ENCODE assay signal across 19 cellular contexts in the genomic region with DNA sequence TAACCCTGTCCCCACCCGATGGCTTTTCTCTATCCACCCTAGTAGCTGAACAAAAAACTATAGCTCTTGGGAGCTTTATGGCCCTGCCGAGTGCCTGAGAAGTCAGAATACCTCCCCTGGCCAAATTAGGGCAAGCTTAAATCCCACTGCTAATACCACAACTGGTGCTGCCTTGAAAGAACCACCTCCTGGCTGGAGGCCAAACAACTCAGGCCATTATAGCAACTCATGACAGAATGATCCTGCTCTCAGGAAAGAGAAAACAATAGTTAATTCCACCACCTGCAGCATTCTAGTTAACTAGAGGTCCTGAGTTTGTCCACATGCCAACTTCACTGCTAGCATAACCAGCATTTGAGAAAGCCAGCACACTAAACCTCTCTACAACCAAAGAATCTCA.
A peak's percentile ranks its signal among the peaks of the same experiment; 100 is the strongest.
DNase-seq lines count a peak whose midpoint lies in the region; ATAC-seq and TF ChIP-seq lines count a peak whose summit lies in the region.
"Had no signal": no experiment of that assay in that cellular context is flagged by ENCODE, and none has a peak within 500 bp of the region (broad histone marks: within the 10 kb centered on the region; RNA-seq: fewer than 3 reads in every experiment).

No MANE protein-coding gene starts in this region.

- H3K36me3 Mint-ChIP-seq in activated CD4-positive, alpha-beta T cell treated with anti-CD3 and anti-CD28 coated beads, Interleukin-2, amount 10 ng/mL, durations not matched to agents 24 days and 14 days (ENCODE audit: low read depth) = no peaks in the 10 kb centered on the region
- H3K36me3 Mint-ChIP-seq: CD14-positive monocyte had no signal

- peak overlapping the region; percentile 94 for H3K27ac ChIP-seq in SK-N-MC
- H3K27ac ChIP-seq: SJSA1 had no signal

- no peak for ATAC-seq in HG03175 (IDR thresholded peaks at IDR 0.05; ENCODE audit: unreplicated experiment)
- ATAC-seq in HG02623 (IDR thresholded peaks at IDR 0.05; ENCODE audit: unreplicated experiment) = no peak
- ATAC-seq in mucosa of descending colon = no peak
- no peak for ATAC-seq in HG02885 (IDR thresholded peaks at IDR 0.05; ENCODE audit: poor library complexity, unreplicated experiment)
- ATAC-seq: GM23338, Right ventricle myocardium inferior had no signal

- H3K4me1 ChIP-seq in mucosa of descending colon (ENCODE audit: low read depth) = no peaks in the 10 kb centered on the region
- H3K4me1 ChIP-seq: SJSA1 had no signal

- no peak overlapping the region for H3K4me3 Mint-ChIP-seq in activated CD4-positive, alpha-beta T cell treated with anti-CD3 and anti-CD28 coated beads, Interleukin-2, amount 10 ng/mL, durations not matched to agents 24 days and 14 days
- H3K4me3 Mint-ChIP-seq: B cell, CD14-positive monocyte, GM23338 had no signal

- no peak for TF ChIP-seq CTCF in mucosa of descending colon (IDR thresholded peaks at IDR 0.05)

- H3K27me3 Mint-ChIP-seq in activated CD4-positive, alpha-beta T cell treated with anti-CD3 and anti-CD28 coated beads, Interleukin-2, amount 10 ng/mL, durations not matched to agents 24 days and 14 days = peaks cover 8% of the 10 kb centered on the region

- no peaks in the 10 kb centered on the region for H3K9me3 Mint-ChIP-seq in activated CD4-positive, alpha-beta T cell treated with anti-CD3 and anti-CD28 coated beads, Interleukin-2, amount 10 ng/mL, durations not matched to agents 24 days and 14 days

- intact Hi-C loops in activated CD4-positive, alpha-beta T cell treated with anti-CD3 and anti-CD28 coated beads, Interleukin-2, amount 10 ng/mL, durations not matched to agents 24 days and 14 days (cut with micrococcal nuclease) = no loop called here
- intact Hi-C loops in mucosa of descending colon (cut with DNase I, micrococcal nuclease) = no loop called here

- no peak overlapping the region for H3K9ac ChIP-seq in SK-N-MC (ENCODE audit: insufficient read length)

- H3K4me3 ChIP-seq in SK-N-MC = peak overlapping the region; percentile 62
- no peak overlapping the region for H3K4me3 ChIP-seq in mucosa of descending colon
- H3K4me3 ChIP-seq: GM23338, HAP-1, SJSA1 had no signal

- no peaks in the 10 kb centered on the region for H3K4me1 Mint-ChIP-seq in activated CD4-positive, alpha-beta T cell treated with anti-CD3 and anti-CD28 coated beads, Interleukin-2, amount 10 ng/mL, durations not matched to agents 24 days and 14 days
- H3K4me1 Mint-ChIP-seq: B cell, CD14-positive monocyte had no signal

- H3K27ac Mint-ChIP-seq in activated CD4-positive, alpha-beta T cell treated with anti-CD3 and anti-CD28 coated beads, Interleukin-2, amount 10 ng/mL, durations not matched to agents 24 days and 14 days = no peak overlapping the region
- H3K27ac Mint-ChIP-seq: B cell, CD14-positive monocyte, GM23338 had no signal

- H3K36me3 ChIP-seq in SK-N-MC (ENCODE audit: insufficient read depth, low read length) (no peaks in the 10 kb centered on the region), mucosa of descending colon (ENCODE audit: low read depth) (no peaks in the 10 kb centered on the region)
- H3K36me3 ChIP-seq: HAP-1, SJSA1 had no signal

- H3K9me3 ChIP-seq in SK-N-MC (ENCODE audit: low read depth, low read length) = peaks cover 5% of the 10 kb centered on the region; the same call in 1 of the 2 replicates
- no peaks in the 10 kb centered on the region for H3K9me3 ChIP-seq in mucosa of descending colon
- H3K9me3 ChIP-seq: SJSA1 had no signal

- DNase-seq in activated CD4-positive, alpha-beta T cell treated with anti-CD3 and anti-CD28 coated beads, Interleukin-2, amount 10 ng/mL, durations not matched to agents 24 days and 14 days = peak; percentile 27
- DNase-seq in activated CD4-positive, alpha-beta T cell treated with anti-CD3 and anti-CD28 coated beads, Interleukin-2, amount 50 U/mL, for 4 hours = no peak
- DNase-seq in SK-N-MC (ENCODE audit: low read depth, low spot score) (no peak), kidney tubule cell (ENCODE audit: low spot score) (peak; percentile 24), mucosa of descending colon (no peak)
- DNase-seq: DMS53, KG1, NCI-H1092 treated with DMSO at 0.1 percent for 48 hours, NCI-H510A treated with DMSO at 0.1 percent for 48 hours, OCI-M1 had no signal

Comparison
In these comparisons a context has a peak if more than half of its experiments do, and no peak if none do; other contexts are left out.
1. DNase-seq: peak in activated CD4-positive, alpha-beta T cell treated with anti-CD3 and anti-CD28 coated beads, Interleukin-2, amount 10 ng/mL, durations not matched to agents 24 days and 14 days (single experiment) and kidney tubule cell (single experiment); none in activated CD4-positive, alpha-beta T cell treated with anti-CD3 and anti-CD28 coated beads, Interleukin-2, amount 50 U/mL, for 4 hours (0 of 2), SK-N-MC (single experiment) and mucosa of descending colon (0 of 3).